15 cellular contexts compared by ENCODE assay signal in the genomic region with DNA sequence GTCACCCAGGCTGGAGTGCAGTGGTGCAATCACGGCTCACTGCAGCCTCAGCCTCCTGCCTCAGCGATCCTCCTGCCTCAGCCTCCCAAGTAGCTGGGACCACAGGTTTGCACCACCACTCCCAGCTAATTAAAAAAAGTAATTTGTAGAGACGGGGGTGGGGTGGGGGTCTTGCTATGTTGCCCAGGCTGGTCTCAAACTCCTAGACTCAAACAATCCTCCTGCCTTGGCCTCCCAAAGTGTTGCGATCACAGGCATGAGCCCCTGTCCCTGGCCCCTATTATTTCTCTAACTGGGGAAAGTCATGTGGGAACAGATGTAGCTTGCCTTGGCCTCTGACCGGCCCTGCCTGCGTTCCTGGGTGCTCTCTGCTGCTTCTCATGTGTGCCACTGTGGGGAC. TPM values are rescaled to one million over a fixed set of nuclear protein-coding genes. Genes with fewer than 3 reads are reported as not detected.
DNase-seq lines count a peak whose midpoint lies in the region; ATAC-seq, FAIRE-seq and TF ChIP-seq lines count a peak whose summit lies in the region.
"Had no signal": no experiment of that assay in that cellular context is flagged by ENCODE, and none has a peak within 500 bp of the region (broad histone marks: within the 10 kb centered on the region; RNA-seq: fewer than 3 reads in every experiment).

No MANE protein-coding gene starts in this region.

- peaks cover 32% of the 10 kb centered on the region for H3K4me1 Mint-ChIP-seq in osteocyte (ENCODE audit: unreplicated experiment)

- ATAC-seq in K562 = no peak
- ATAC-seq: CD8-positive, alpha-beta T cell had no signal

- TF ChIP-seq EP300 in K562 (IDR thresholded peaks at IDR 0.05; ENCODE audit: low read length) = no peak

- H3K9me3 ChIP-seq in K562 (replicated peaks; ENCODE audit: control insufficient read depth, insufficient read depth, low read depth, low read length) = no peaks in the 10 kb centered on the region
- no peaks in the 10 kb centered on the region for H3K9me3 ChIP-seq in mesenchymal stem cell (ENCODE audit: control insufficient read depth, low read length)
- H3K9me3 ChIP-seq: BE2C had no signal

- CTCF ChIA-PET in RWPE1 (lab: Yijun Ruan, JAX) (no interaction called here), K562 (lab: Yijun Ruan, JAX; ENCODE audit: low intra/inter-chr PET ratio) (no interaction called here)

- no peak overlapping the region for H2BK5ac ChIP-seq in mesenchymal stem cell (ENCODE audit: low read depth, low read length, poor library complexity, severe bottlenecking)

- peaks cover 9% of the 10 kb centered on the region for H3K79me1 ChIP-seq in mesenchymal stem cell (replicated peaks; ENCODE audit: low read length, poor library complexity, severe bottlenecking)

- 96% methylated on average over 6 of the region's 6 CpGs for WGBS in K562 (ENCODE audit: insufficient coverage, low coverage, missing lambda C conversion rate)
- WGBS in mesenchymal stem cell = 98% methylated on average over 5 of the region's 6 CpGs

- DNase-seq in RWPE1 (ENCODE audit: low spot score) (no peak), K562 (ENCODE audit: extremely low read depth in 1 of 4, low spot score in 3 of 4) (no peak), mesenchymal stem cell (no peak), osteocyte (ENCODE audit: extremely low spot score, unreplicated experiment) (no peak), D721Med (ENCODE audit: insufficient read length, low spot score) (no peak), NCI-H1417 (lab: John Stamatoyannopoulos, UW) (no peak), glomerular visceral epithelial cell (ENCODE audit: extremely low spot score) (no peak)
- DNase-seq in activated CD4-positive, CD25-positive, alpha-beta regulatory T cell treated with anti-CD3 and anti-CD28 coated beads, Interleukin-2, amount 50 U/mL, for 72 hours = no peak
- DNase-seq: BE2C; CD8-positive, alpha-beta T cell; COR-L47; GF-D8; HCEC 1CT had no signal

- H3K18ac ChIP-seq in mesenchymal stem cell (ENCODE audit: low read depth in 1 of 2, low read length in 2 of 2) = no peak overlapping the region

- H3K27me3 ChIP-seq in K562 (ENCODE audit: control insufficient read depth in 2 of 2, insufficient read depth in 2 of 2, low read length in 2 of 2) (no peaks in the 10 kb centered on the region), mesenchymal stem cell (ENCODE audit: control insufficient read depth in 1 of 2, insufficient read depth in 1 of 2, low read length in 2 of 2) (no peaks in the 10 kb centered on the region)
- H3K27me3 ChIP-seq: BE2C had no signal

- peak overlapping the region in 1 of 2 experiments; percentile 21 for H2BK12ac ChIP-seq in mesenchymal stem cell (ENCODE audit: low read length in 2 of 2)

- TF ChIP-seq POLR2A in K562 (conservative IDR thresholded peaks at IDR 0.05) = no peak; the same call in 1 of the 2 replicates

- POLR2A ChIA-PET in RWPE1 (lab: Yijun Ruan, JAX; ENCODE audit: low non-redundant PET) (no interaction called here), K562 (lab: Yijun Ruan, JAX) (interaction anchor here (0.9 to 1.0 kb wide), 2 partner anchors 31 to 70 kb away, joined by 3 to 4 read pairs; no protein-coding TSS in a partner anchor)

- no peak overlapping the region for H3K14ac ChIP-seq in mesenchymal stem cell (ENCODE audit: low read length in 2 of 2)

- peak overlapping the region; percentile 28 for H4K8ac ChIP-seq in mesenchymal stem cell (ENCODE audit: low read length)

- H3K79me2 ChIP-seq in K562 (ENCODE audit: control insufficient read depth, insufficient read depth, low read length) = peaks cover 62% of the 10 kb centered on the region

- FAIRE-seq in K562 (lab: Jason Lieb, UNC) (no peak), D721Med (lab: Jason Lieb, UNC) (no peak)
- FAIRE-seq: A204.1 had no signal

- no peak overlapping the region for H3K23ac ChIP-seq in mesenchymal stem cell (ENCODE audit: low read length in 2 of 2)

- TF ChIP-seq RAD21 in K562 (CRISPR knock-in tag; conservative IDR thresholded peaks at IDR 0.05 in 1 of 2, IDR thresholded peaks at IDR 0.05 in 1 of 2) = no peak

- peaks cover 3% of the 10 kb centered on the region for H3K9me1 ChIP-seq in K562 (ENCODE audit: control insufficient read depth, insufficient read depth, low read length)

- H2AFZ ChIP-seq in K562 (ENCODE audit: low read depth, low read length) = no peak overlapping the region
- H2AFZ ChIP-seq in mesenchymal stem cell (ENCODE audit: low read depth, low read length) = no peak overlapping the region

- no peak overlapping the region for H2BK120ac ChIP-seq in mesenchymal stem cell (ENCODE audit: low read depth, low read length)

- peaks cover 8% of the 10 kb centered on the region for H3K36me3 Mint-ChIP-seq in osteocyte (ENCODE audit: unreplicated experiment)
- H3K36me3 Mint-ChIP-seq: CD8-positive, alpha-beta T cell had no signal

- intact Hi-C loops in K562 (cut with micrococcal nuclease) = no loop called here

- H3K36me3 ChIP-seq in K562 (ENCODE audit: control insufficient read depth, insufficient read depth, low read length) (peaks cover 70% of the 10 kb centered on the region), mesenchymal stem cell (ENCODE audit: control insufficient read depth in 1 of 2, insufficient read depth in 2 of 2, low read depth in 1 of 2, low read length in 2 of 2) (peaks cover 31 to 64% of the 10 kb centered on the region in 2 experiments)

- no peak overlapping the region for H3K9ac ChIP-seq in K562 (ENCODE audit: insufficient read depth in 1 of 2, low read depth in 2 of 2, low read length in 2 of 2)
- H3K9ac ChIP-seq in mesenchymal stem cell (ENCODE audit: low read length) = no peak overlapping the region

- no peak overlapping the region for H2BK15ac ChIP-seq in mesenchymal stem cell (ENCODE audit: low read depth, poor library complexity, severe bottlenecking)

- TF ChIP-seq CTCF in RWPE1 (conservative IDR thresholded peaks at IDR 0.05; ENCODE audit: low read depth) (no peak), K562 (IDR thresholded peaks at IDR 0.05 in 2 of 3, conservative IDR thresholded peaks at IDR 0.05 in 1 of 3; ENCODE audit: insufficient read depth in 2 of 3, low read depth in 1 of 3, low read length in 3 of 3) (no peak), osteocyte (IDR thresholded peaks at IDR 0.05) (no peak), D721Med (IDR thresholded peaks at IDR 0.05; ENCODE audit: insufficient read depth, missing control alignments) (no peak)

- H3K4me1 ChIP-seq in K562 (replicated peaks in 1 of 2; ENCODE audit: control insufficient read depth in 2 of 2, insufficient read depth in 2 of 2, low read length in 2 of 2) (peaks cover 15 to 56% of the 10 kb centered on the region in 2 experiments), mesenchymal stem cell (ENCODE audit: control insufficient read depth, insufficient read depth, low read depth, low read length) (peaks cover 36% of the 10 kb centered on the region)

- in situ Hi-C loops in K562 (cut with MboI) = no loop called here

- no peak overlapping the region for H2AK5ac ChIP-seq in mesenchymal stem cell (ENCODE audit: low read length, severe bottlenecking)

- H4K91ac ChIP-seq in mesenchymal stem cell (ENCODE audit: low read length) = no peak overlapping the region

- no peak overlapping the region for H3K4me2 ChIP-seq in K562 (ENCODE audit: insufficient read depth, low read length)
- H3K4me2 ChIP-seq in mesenchymal stem cell (ENCODE audit: low read length, poor library complexity, severe bottlenecking) = no peak overlapping the region

- peaks cover 13% of the 10 kb centered on the region for H4K20me1 ChIP-seq in K562 (replicated peaks; ENCODE audit: control insufficient read depth, insufficient read depth, low read length)

- no peak overlapping the region for H3K4me3 Mint-ChIP-seq in osteocyte (ENCODE audit: unreplicated experiment)
- H3K4me3 Mint-ChIP-seq: CD8-positive, alpha-beta T cell had no signal

- no TSS peak for BruUV-seq in K562 (replicated peaks; lab: Mats Ljungman, UMichigan)

- H3K9me3 Mint-ChIP-seq in osteocyte (ENCODE audit: unreplicated experiment) = no peaks in the 10 kb centered on the region
- H3K9me3 Mint-ChIP-seq: CD8-positive, alpha-beta T cell had no signal

- H3K27ac ChIP-seq in RWPE1 (peak overlapping the region; percentile 99), K562 (ENCODE audit: extremely low read depth, low read depth, low read length) (no peak overlapping the region), mesenchymal stem cell (ENCODE audit: low read length, poor library complexity, severe bottlenecking) (no peak overlapping the region)
- H3K27ac ChIP-seq: C4-2B had no signal

- H3K4ac ChIP-seq in mesenchymal stem cell (ENCODE audit: low read depth in 1 of 2, low read length in 2 of 2) = no peak overlapping the region

- H3K4me3 ChIP-seq in K562 = no peak overlapping the region
- H3K4me3 ChIP-seq in mesenchymal stem cell (ENCODE audit: insufficient read depth in 1 of 2, low read depth in 1 of 2, low read length in 2 of 2) = no peak overlapping the region

- H3K27ac Mint-ChIP-seq in osteocyte (ENCODE audit: unreplicated experiment) = peak overlapping the region; percentile 31
- H3K27ac Mint-ChIP-seq: CD8-positive, alpha-beta T cell had no signal

- H3K27me3 Mint-ChIP-seq in osteocyte (ENCODE audit: unreplicated experiment) = no peaks in the 10 kb centered on the region

TF ChIP-seq in K562, 482 proteins besides CTCF, POLR2A, EP300 and RAD21:
- TF ChIP-seq BDP1 (IDR thresholded peaks at IDR 0.05; ENCODE audit: insufficient read depth, insufficient read length) = no peak
- TF ChIP-seq ZNF121 (CRISPR knock-in tag; conservative IDR thresholded peaks at IDR 0.05) = peak; percentile 67

RNA-seq across cellular contexts. Expression of gene FSCN1, which starts 10.1 kb away (rescaled TPM):
- 24.2 and 122 TPM in 2 replicates for total RNA-seq in K562 (2011; cell fraction: chromatin; rRNA removed; ENCODE audit: low replicate concordance)
- total RNA-seq in K562 (2011; cell fraction: nucleolus; rRNA removed) = 145 and 156 TPM in 2 replicates
- total RNA-seq in K562 (2011; cell fraction: nucleoplasm; rRNA removed) = 58.0 and 62.1 TPM in 2 replicates
- total RNA-seq in K562 (2014; rRNA removed) = 265 and 319 TPM in 2 replicates
- total RNA-seq in K562 (2014; rRNA removed; fragmentation: Illumina TruSeq; extraction: Trizol) = 20.9 and 29.5 TPM in 2 replicates
- 95.1 and 107 TPM in 2 replicates for total RNA-seq in K562 (2015; rRNA removed; fragmentation: Illumina TruSeq; extraction: Trizol)
- total RNA-seq in K562 (2021) = 414 and 417 TPM in 2 replicates
- polyA plus RNA-seq in K562 (2011; rRNA removed) = 38.7 and 106 TPM in 2 replicates
- polyA plus RNA-seq in K562 (2011; cell fraction: cytosol; rRNA removed) = 83.6 and 256 TPM in 2 replicates
- polyA plus RNA-seq in K562 (2011; cell fraction: nucleus; rRNA removed) = 66.4 and 105 TPM in 2 replicates
- 253 and 255 TPM in 2 replicates for polyA plus RNA-seq in K562 (2012)
- polyA plus RNA-seq in K562 (2014; fragmentation: Illumina TruSeq; extraction: Trizol) = 64.1 and 142 TPM in 2 replicates
- polyA plus RNA-seq in K562 (2014; fragmentation: Nextera tagmentation; extraction: Ambion mirVana) = 1 to 10 TPM in 1 of 2 experiments, under 1 TPM in 1; 0.70 to 1.2 TPM
- polyA plus RNA-seq in K562 (2014; rRNA removed) = 186 and 202 TPM in 2 replicates
- polyA minus RNA-seq in K562 (2011; rRNA and poly(A)+ RNA removed) = 23.1 and 29.3 TPM in 2 replicates
- 186 and 269 TPM in 2 replicates for polyA minus RNA-seq in K562 (2011; cell fraction: cytosol; rRNA and poly(A)+ RNA removed)
- polyA minus RNA-seq in K562 (2011; cell fraction: nucleus; rRNA and poly(A)+ RNA removed) = 66.0 and 87.2 TPM in 2 replicates
- 241 TPM for polyA plus RNA-seq in mesenchymal stem cell (2013, experiment 1 of 2)
- polyA plus RNA-seq in mesenchymal stem cell (2013, experiment 2 of 2) = 235 TPM
- 186 and 199 TPM in 2 replicates for total RNA-seq in osteocyte
